8 cellular contexts compared by ENCODE assay signal in genomic region chrX:41333744-41333993, GRCh38.
DNase-seq lines count a peak whose midpoint lies in the region; ATAC-seq and TF ChIP-seq lines count a peak whose summit lies in the region.

No MANE protein-coding gene starts in this region.

- H3K27ac ChIP-seq in BLaER1 = peak overlapping the region; percentile 97

- peak overlapping the region; percentile 99 for H3K9ac ChIP-seq in BLaER1

- peak overlapping the region; percentile 100 for H3K27ac Mint-ChIP-seq in nephron

- H3K36me3 ChIP-seq in BLaER1 = peaks cover 22% of the 10 kb centered on the region

- peaks cover 12% of the 10 kb centered on the region for H3K36me3 Mint-ChIP-seq in nephron (ENCODE audit: low read depth)

- ATAC-seq in GM18870 (IDR thresholded peaks at IDR 0.05; ENCODE audit: unreplicated experiment) (peak; percentile 43), HG03103 (IDR thresholded peaks at IDR 0.05; ENCODE audit: low read depth, unreplicated experiment) (peak; percentile 27)

- peaks cover 21% of the 10 kb centered on the region for H3K4me1 Mint-ChIP-seq in nephron

- DNase-seq in NCI-H2196 (lab: John Stamatoyannopoulos, UW; ENCODE audit: unreplicated experiment) (peak; percentile 80), fibroblast of gingiva (ENCODE audit: low read depth) (peak; percentile 80), activated gamma-delta T cell (lab: John Stamatoyannopoulos, UW) (no peak)
- DNase-seq in activated CD4-positive, alpha-beta T cell treated with anti-CD3 and anti-CD28 coated beads, Interleukin-2, amount 50 U/mL, for 1 hour = peak; percentile 63

- H3K9me3 ChIP-seq in BLaER1 = no peaks in the 10 kb centered on the region

- peak overlapping the region; percentile 89 for H3K4me3 ChIP-seq in BLaER1

- H3K4me2 ChIP-seq in BLaER1 = peak overlapping the region; percentile 97

- H3K4me3 Mint-ChIP-seq in nephron = peak overlapping the region; percentile 95 to 98 (median 96)

- peaks cover 72% of the 10 kb centered on the region for H4K20me1 ChIP-seq in BLaER1

- TF ChIP-seq CTCF in nephron (IDR thresholded peaks at IDR 0.05; ENCODE audit: unreplicated experiment in 3 of 3) = no peak

- H3K4me1 ChIP-seq in BLaER1 = peaks cover 69% of the 10 kb centered on the region

- H3K9me3 Mint-ChIP-seq in nephron = peaks cover 4% of the 10 kb centered on the region

- no peaks in the 10 kb centered on the region for H3K27me3 Mint-ChIP-seq in nephron (ENCODE audit: low read depth)

- H3K27me3 ChIP-seq in BLaER1 = peaks cover 41% of the 10 kb centered on the region
